In genomic region chr7:64888561-64888900, GRCh38 we compare ENCODE assay signal across 8 cellular contexts. TPM values are rescaled to one million over a fixed set of nuclear protein-coding genes. Genes with fewer than 3 reads are reported as not detected.
DNase-seq lines count a peak whose midpoint lies in the region; ATAC-seq, FAIRE-seq and TF ChIP-seq lines count a peak whose summit lies in the region.

No MANE protein-coding gene starts in this region.

- WGBS in esophagus, 2 donors: 20 to 37% methylated on average over 17 of the region's 17 CpGs

- H3K4me3 ChIP-seq in BJ (ENCODE audit: low read depth, low read length) (peak overlapping the region; percentile 24), HUES48 (ENCODE audit: low read depth, low read length) (peak overlapping the region; percentile 64), esophagus (ENCODE audit: low read depth in 1 of 2, low read length in 2 of 2) (peak overlapping the region; percentile 12 to 25)

- H3K27ac ChIP-seq in HUES48 (ENCODE audit: low read depth, low read length): no peak overlapping the region
- H3K27ac ChIP-seq in esophagus (ENCODE audit: low read depth in 2 of 2, low read length in 1 of 2): no peak overlapping the region

- H3K27me3 ChIP-seq in BJ (ENCODE audit: control insufficient read depth, insufficient read depth, low read length) (peaks cover 27% of the 10 kb centered on the region), HUES48 (ENCODE audit: control insufficient read depth, insufficient read depth, low read length) (peaks cover 43% of the 10 kb centered on the region), esophagus (ENCODE audit: control insufficient read depth in 1 of 2, insufficient read depth in 2 of 2, low read length in 2 of 2) (no peaks in the 10 kb centered on the region)

- no peak overlapping the region for H3K27ac Mint-ChIP-seq in nephron

- CTCF ChIA-PET in BJ (lab: Yijun Ruan, JAX): interaction anchor here (1.1 kb wide), 1 partner anchor 40 kb away, joined by 3 read pairs; no protein-coding TSS in a partner anchor

- TF ChIP-seq POLR2A in GM12891 (IDR thresholded peaks at IDR 0.05; ENCODE audit: low read depth, low read length): no peak

- peak overlapping the region; percentile 78 to 83 (median 82) for H3K4me3 Mint-ChIP-seq in nephron

- peaks cover 6% of the 10 kb centered on the region for H3K4me1 Mint-ChIP-seq in nephron

- no peak overlapping the region for H3K9ac ChIP-seq in HUES48 (ENCODE audit: low read depth, low read length)

- no peak for TF ChIP-seq CTCF in BJ (IDR thresholded peaks at IDR 0.05; ENCODE audit: insufficient read depth, low read depth, low read length)
- TF ChIP-seq CTCF in nephron (IDR thresholded peaks at IDR 0.05; ENCODE audit: unreplicated experiment in 3 of 3): no peak

- ATAC-seq in HG02981 (IDR thresholded peaks at IDR 0.05; ENCODE audit: unreplicated experiment): no peak

- no peaks in the 10 kb centered on the region for H3K36me3 Mint-ChIP-seq in nephron (ENCODE audit: low read depth)

- peaks cover 86% of the 10 kb centered on the region for H3K27me3 Mint-ChIP-seq in nephron (ENCODE audit: low read depth)

- POLR2A ChIA-PET in BJ (lab: Charles Lee): no interaction called here

- H3K9me3 ChIP-seq in HUES48 (ENCODE audit: control insufficient read depth, insufficient read depth, low read length): no peaks in the 10 kb centered on the region
- no peaks in the 10 kb centered on the region for H3K9me3 ChIP-seq in esophagus (ENCODE audit: control insufficient read depth in 2 of 2, insufficient read depth in 1 of 2, low read depth in 1 of 2, low read length in 1 of 2)

- H3K9me3 Mint-ChIP-seq in nephron: peaks cover 12% of the 10 kb centered on the region

- no peak for FAIRE-seq in GM12891 (lab: Jason Lieb, UNC)

- H3K36me3 ChIP-seq in BJ (ENCODE audit: control insufficient read depth, insufficient read depth, low read length) (no peaks in the 10 kb centered on the region), HUES48 (ENCODE audit: control insufficient read depth, insufficient read depth, low read length) (no peaks in the 10 kb centered on the region), esophagus (ENCODE audit: control insufficient read depth in 2 of 2, insufficient read depth in 2 of 2, low read length in 1 of 2) (no peaks in the 10 kb centered on the region)

- DNase-seq in BJ (ENCODE audit: low read depth) (no peak), medulla oblongata (ENCODE audit: extremely low spot score) (no peak), NCI-H510A (lab: John Stamatoyannopoulos, UW) (no peak), GM12891 (ENCODE audit: insufficient read length, low spot score) (no peak)

- H3K4me1 ChIP-seq in HUES48 (ENCODE audit: control insufficient read depth, insufficient read depth, low read length) (peaks cover 3% of the 10 kb centered on the region; the same call in 1 of the 2 replicates), esophagus (ENCODE audit: control insufficient read depth in 2 of 2, insufficient read depth in 2 of 2, low read length in 1 of 2) (peaks cover 0 to 25% of the 10 kb centered on the region in 2 donors)

TF ChIP-seq in GM12891, 5 proteins besides CTCF, POLR2A, EP300 and RAD21:
- TF ChIP-seq SPI1 (IDR thresholded peaks at IDR 0.05; ENCODE audit: low read depth, low read length): no peak
- TF ChIP-seq PAX5 (IDR thresholded peaks at IDR 0.05; ENCODE audit: insufficient read depth, low read length, severe bottlenecking): no peak
- TF ChIP-seq POLR2AphosphoS5 (IDR thresholded peaks at IDR 0.05; ENCODE audit: low read depth, low read length): no peak
- no peak for TF ChIP-seq TAF1 (IDR thresholded peaks at IDR 0.05; ENCODE audit: low read depth, low read length)
- no peak for TF ChIP-seq POU2F2 (IDR thresholded peaks at IDR 0.05; ENCODE audit: low read depth, low read length)

RNA-seq across cellular contexts. Expression of gene ZNF273, which starts 14.5 kb away (rescaled TPM):
- polyA plus RNA-seq in BJ (2011; rRNA removed) (1.3 and 1.7 TPM in 2 replicates), esophagus (10 to 100 TPM in 1 of 2 donors, 1 to 10 TPM in 1; 5.8 to 24.5 TPM)
- 0.62 and 1.3 TPM in 2 replicates for polyA minus RNA-seq in BJ (2011; rRNA and poly(A)+ RNA removed)
- polyA plus RNA-seq in GM12891 (2012; ENCODE audit: low read depth, missing spikeins): 2.6 TPM
